In the genomic region with DNA sequence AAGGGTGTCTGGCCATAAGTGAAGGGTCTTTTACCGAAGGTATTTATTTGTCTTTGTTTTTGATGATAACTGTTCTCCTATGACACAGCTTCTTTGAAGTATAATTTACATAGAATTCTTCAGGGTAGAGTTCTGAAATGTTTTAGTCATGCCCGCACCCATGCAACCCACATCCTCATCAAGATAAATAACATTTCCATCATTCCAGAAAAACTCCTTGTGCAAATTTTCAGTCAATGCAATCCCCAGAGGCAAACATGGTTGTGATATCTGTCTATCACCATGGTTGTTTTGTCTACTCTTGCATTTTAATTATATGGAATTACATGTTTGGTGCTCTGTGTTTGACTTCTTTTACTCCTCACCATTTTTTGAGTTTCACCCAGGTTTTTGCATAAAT, we compare ENCODE assay signal across 9 cellular contexts.
"Had no signal": no experiment of that assay in that cellular context is flagged by ENCODE, and none has a peak within 500 bp of the region (broad histone marks: within the 10 kb centered on the region; RNA-seq: fewer than 3 reads in every experiment).

No MANE protein-coding gene starts in this region.

- H3K27ac ChIP-seq: GM23248 had no signal

- H3K4me2 ChIP-seq: GM23338 had no signal

- H3K9me3 ChIP-seq: HAP-1 had no signal

- DNase-seq: GM23248, GOT3, H7, H9, HCEC 1CT, HFFc6 had no signal

- H3K4me3 ChIP-seq: GM23248, GM23338, HAP-1 had no signal

- H3K36me3 ChIP-seq: HAP-1 had no signal

- H3K4me1 ChIP-seq: HAP-1 had no signal

- H3K9ac ChIP-seq: GM23248 had no signal

- H2AFZ ChIP-seq: GM23248, GM23338 had no signal

- ATAC-seq: GM23338, HCT116 had no signal
